13 cellular contexts compared by ENCODE assay signal in genomic region chr11:114132944-114133394, GRCh38.
DNase-seq lines count a peak whose midpoint lies in the region; ATAC-seq and TF ChIP-seq lines count a peak whose summit lies in the region.
"Had no signal": no experiment of that assay in that cellular context is flagged by ENCODE, and none has a peak within 500 bp of the region (broad histone marks: within the 10 kb centered on the region; RNA-seq: fewer than 3 reads in every experiment).

No MANE protein-coding gene starts in this region.

- DNase-seq in AG08395 (ENCODE audit: low spot score) (peak; percentile 87), RKO (ENCODE audit: low spot score) (peak; percentile 4), fibroblast of pulmonary artery (ENCODE audit: low read depth) (peak; percentile 69), psoas muscle (peak; percentile 54 to 78), H7 (no peak), foreskin melanocyte (no peak), cerebellum (ENCODE audit: low spot score) (no peak)
- DNase-seq: activated T-cell treated with anti-CD3 and anti-CD28 coated beads, Interleukin-2, amount 50 U/mL, for 48 hours; GOT3; MM.1S had no signal

- H3K27ac ChIP-seq in psoas muscle: peak overlapping the region; percentile 99
- H3K27ac ChIP-seq: BLaER1 had no signal

- no peaks in the 10 kb centered on the region for H3K27me3 ChIP-seq in psoas muscle (ENCODE audit: insufficient read depth in 3 of 3, low read length in 2 of 3)
- H3K27me3 ChIP-seq in H7 (ENCODE audit: control insufficient read depth, insufficient read depth, low read length): no peaks in the 10 kb centered on the region; the same call in 1 of the 2 replicates
- H3K27me3 ChIP-seq: BLaER1 had no signal

- WGBS in psoas muscle, 3 donors: 29 to 61% (median 30%) methylated on average over 6 of the region's 6 CpGs

- H3K9me3 ChIP-seq in psoas muscle: no peaks in the 10 kb centered on the region
- H3K9me3 ChIP-seq: BLaER1 had no signal

- TF ChIP-seq CTCF in fibroblast of pulmonary artery (IDR thresholded peaks at IDR 0.05; ENCODE audit: low read length, missing control alignments) (no peak), psoas muscle (IDR thresholded peaks at IDR 0.05) (no peak)

- ATAC-seq in psoas muscle: peak; percentile 5 to 46 (median 16)
- no peak for ATAC-seq in HG02623 (IDR thresholded peaks at IDR 0.05; ENCODE audit: unreplicated experiment)
- ATAC-seq: stimulated activated effector memory CD8-positive, alpha-beta T cell treated with anti-CD3 and anti-CD28 coated beads, Interleukin-12 subunit alpha, Interleukin-12 subunit beta, amount 100 ng/mL, for 72 hours had no signal

- H3K4me3 ChIP-seq in fibroblast of pulmonary artery (replicated peaks; ENCODE audit: low read depth, low read length) (no peak overlapping the region), psoas muscle (peak overlapping the region; percentile 46), H7 (ENCODE audit: insufficient read depth, low read depth, low read length) (no peak overlapping the region)
- H3K4me3 ChIP-seq: BLaER1 had no signal

- intact Hi-C loops in psoas muscle (cut with DNase I): no loop called here

- no peaks in the 10 kb centered on the region for H3K36me3 ChIP-seq in psoas muscle (ENCODE audit: insufficient read depth in 1 of 2, low read depth in 1 of 2)
- no peaks in the 10 kb centered on the region for H3K36me3 ChIP-seq in H7 (replicated peaks; ENCODE audit: control insufficient read depth, insufficient read depth, low read length)
- H3K36me3 ChIP-seq: BLaER1 had no signal

- peaks cover 100% of the 10 kb centered on the region for H3K4me1 ChIP-seq in psoas muscle

Comparison
In these comparisons a context has a peak if more than half of its experiments do, and no peak if none do; other contexts are left out.
1. DNase-seq: peak in AG08395 (single experiment), RKO (single experiment), fibroblast of pulmonary artery (single experiment) and psoas muscle (2 of 2); none in H7 (single experiment), foreskin melanocyte (single experiment) and cerebellum (single experiment).